1 cellular context compared by ENCODE assay signal in the genomic region with DNA sequence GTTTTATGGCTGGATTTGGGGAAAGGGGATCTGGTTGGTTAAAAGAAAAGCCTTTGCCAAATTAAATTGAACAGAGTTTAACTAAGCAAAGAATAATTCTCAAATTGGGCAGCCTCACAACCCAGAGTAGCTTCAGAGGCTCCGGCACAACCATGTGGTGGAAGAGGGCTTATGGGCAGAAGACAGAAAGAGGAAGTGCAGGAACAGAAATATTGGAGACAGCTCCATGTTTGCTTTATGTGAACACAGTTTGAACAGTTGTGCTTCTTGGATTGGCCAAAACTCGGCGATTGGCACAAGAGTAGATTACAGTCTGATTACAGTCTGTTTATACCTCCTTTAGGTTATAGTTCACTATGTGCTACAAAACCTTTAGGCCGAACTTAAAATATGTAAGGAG.
TF ChIP-seq lines count a peak whose summit lies in the region.

No MANE protein-coding gene starts in this region.

TF ChIP-seq in K562, 482 proteins besides CTCF, POLR2A, EP300 and RAD21 (continued from another document):
- TF ChIP-seq, protein P1, sequence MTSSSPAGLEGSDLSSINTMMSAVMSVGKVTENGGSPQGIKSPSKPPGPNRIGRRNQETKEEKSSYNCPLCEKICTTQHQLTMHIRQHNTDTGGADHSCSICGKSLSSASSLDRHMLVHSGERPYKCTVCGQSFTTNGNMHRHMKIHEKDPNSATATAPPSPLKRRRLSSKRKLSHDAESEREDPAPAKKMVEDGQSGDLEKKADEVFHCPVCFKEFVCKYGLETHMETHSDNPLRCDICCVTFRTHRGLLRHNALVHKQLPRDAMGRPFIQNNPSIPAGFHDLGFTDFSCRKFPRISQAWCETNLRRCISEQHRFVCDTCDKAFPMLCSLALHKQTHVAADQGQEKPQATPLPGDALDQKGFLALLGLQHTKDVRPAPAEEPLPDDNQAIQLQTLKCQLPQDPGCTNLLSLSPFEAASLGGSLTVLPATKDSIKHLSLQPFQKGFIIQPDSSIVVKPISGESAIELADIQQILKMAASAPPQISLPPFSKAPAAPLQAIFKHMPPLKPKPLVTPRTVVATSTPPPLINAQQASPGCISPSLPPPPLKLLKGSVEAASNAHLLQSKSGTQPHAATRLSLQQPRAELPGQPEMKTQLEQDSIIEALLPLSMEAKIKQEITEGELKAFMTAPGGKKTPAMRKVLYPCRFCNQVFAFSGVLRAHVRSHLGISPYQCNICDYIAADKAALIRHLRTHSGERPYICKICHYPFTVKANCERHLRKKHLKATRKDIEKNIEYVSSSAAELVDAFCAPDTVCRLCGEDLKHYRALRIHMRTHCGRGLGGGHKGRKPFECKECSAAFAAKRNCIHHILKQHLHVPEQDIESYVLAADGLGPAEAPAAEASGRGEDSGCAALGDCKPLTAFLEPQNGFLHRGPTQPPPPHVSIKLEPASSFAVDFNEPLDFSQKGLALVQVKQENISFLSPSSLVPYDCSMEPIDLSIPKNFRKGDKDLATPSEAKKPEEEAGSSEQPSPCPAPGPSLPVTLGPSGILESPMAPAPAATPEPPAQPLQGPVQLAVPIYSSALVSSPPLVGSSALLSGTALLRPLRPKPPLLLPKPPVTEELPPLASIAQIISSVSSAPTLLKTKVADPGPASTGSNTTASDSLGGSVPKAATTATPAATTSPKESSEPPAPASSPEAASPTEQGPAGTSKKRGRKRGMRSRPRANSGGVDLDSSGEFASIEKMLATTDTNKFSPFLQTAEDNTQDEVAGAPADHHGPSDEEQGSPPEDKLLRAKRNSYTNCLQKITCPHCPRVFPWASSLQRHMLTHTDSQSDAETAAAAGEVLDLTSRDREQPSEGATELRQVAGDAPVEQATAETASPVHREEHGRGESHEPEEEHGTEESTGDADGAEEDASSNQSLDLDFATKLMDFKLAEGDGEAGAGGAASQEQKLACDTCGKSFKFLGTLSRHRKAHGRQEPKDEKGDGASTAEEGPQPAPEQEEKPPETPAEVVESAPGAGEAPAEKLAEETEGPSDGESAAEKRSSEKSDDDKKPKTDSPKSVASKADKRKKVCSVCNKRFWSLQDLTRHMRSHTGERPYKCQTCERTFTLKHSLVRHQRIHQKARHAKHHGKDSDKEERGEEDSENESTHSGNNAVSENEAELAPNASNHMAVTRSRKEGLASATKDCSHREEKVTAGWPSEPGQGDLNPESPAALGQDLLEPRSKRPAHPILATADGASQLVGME (CRISPR knock-in tag; IDR thresholded peaks at IDR 0.05), result no peak
- no peak for TF ChIP-seq PHB2 (IDR thresholded peaks at IDR 0.05; ENCODE audit: low read depth)
- TF ChIP-seq POLR2B (IDR thresholded peaks at IDR 0.05; ENCODE audit: low read depth, partially characterized antibody), result no peak
- no peak for TF ChIP-seq ZNF311 (CRISPR knock-in tag; IDR thresholded peaks at IDR 0.05)
